In the genomic region with DNA sequence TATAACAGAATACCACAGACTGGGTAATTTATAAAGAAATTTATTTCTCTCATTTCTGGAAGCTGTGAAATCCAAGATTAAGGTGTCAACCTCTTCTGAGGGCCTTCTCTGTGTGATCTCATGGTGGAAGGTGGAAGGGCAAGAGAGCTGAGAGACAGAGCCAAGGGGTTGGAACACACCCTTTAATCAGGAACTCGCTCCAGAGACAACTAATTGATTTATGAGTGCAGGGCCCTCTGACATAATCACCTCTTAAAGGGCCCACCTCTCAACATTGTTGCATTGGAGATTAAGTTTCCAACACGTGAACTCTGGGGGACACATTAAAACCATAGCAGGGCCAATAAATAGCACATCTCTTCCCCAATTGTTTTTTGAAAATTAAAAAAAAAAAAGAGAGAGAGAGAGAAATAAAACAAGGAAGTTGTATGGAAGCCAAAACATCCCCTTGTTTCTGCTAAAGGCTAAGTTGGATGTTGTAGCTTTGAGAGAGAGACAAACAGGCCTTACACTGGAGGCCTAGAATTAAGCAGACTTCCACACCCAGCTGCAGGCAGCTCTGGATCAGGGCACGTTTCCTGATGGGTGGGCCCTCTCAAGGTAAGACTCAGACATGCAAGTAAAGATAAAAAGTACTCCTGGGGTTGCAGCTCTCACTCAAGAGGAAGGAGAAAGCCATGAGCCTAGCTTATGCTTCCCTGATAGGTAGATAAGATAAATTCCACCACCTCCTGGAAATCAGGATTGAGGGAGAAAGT, we compare ENCODE assay signal across 12 cellular contexts.
DNase-seq lines count a peak whose midpoint lies in the region; ATAC-seq lines count a peak whose summit lies in the region.
"Had no signal": no experiment of that assay in that cellular context is flagged by ENCODE, and none has a peak within 500 bp of the region (broad histone marks: within the 10 kb centered on the region; RNA-seq: fewer than 3 reads in every experiment).

No MANE protein-coding gene starts in this region.

- H3K27me3 Mint-ChIP-seq in stimulated activated memory B cell treated with anti-CD40 and anti-IgM and Interleukin-4, amounts not matched to agents 10 μg/mL and 1 μg/mL and 100 μg/mL, for 72 hours = no peaks in the 10 kb centered on the region

- in situ Hi-C loops in GM23248 (cut with MboI) = no loop called here

- H4K20me1 ChIP-seq in GM23248 (ENCODE audit: insufficient read depth) = no peaks in the 10 kb centered on the region

- no peak overlapping the region for H3K4me3 ChIP-seq in GM23248
- H3K4me3 ChIP-seq in MG63 = no peak overlapping the region
- H3K4me3 ChIP-seq: thoracic aorta had no signal

- H3K27ac ChIP-seq in GM23248 = peak overlapping the region; percentile 43
- H3K27ac ChIP-seq in epithelial cell of prostate = peak overlapping the region; percentile 55
- H3K27ac ChIP-seq: thoracic aorta had no signal

- no peaks in the 10 kb centered on the region for H3K27me3 ChIP-seq in GM23248 (replicated peaks; ENCODE audit: insufficient read depth)
- no peaks in the 10 kb centered on the region for H3K27me3 ChIP-seq in MG63

- H3K9me3 Mint-ChIP-seq in stimulated activated memory B cell treated with anti-CD40 and anti-IgM and Interleukin-4, amounts not matched to agents 10 μg/mL and 1 μg/mL and 100 μg/mL, for 72 hours = no peaks in the 10 kb centered on the region

- H3K27ac Mint-ChIP-seq in stimulated activated memory B cell treated with anti-CD40 and anti-IgM and Interleukin-4, amounts not matched to agents 10 μg/mL and 1 μg/mL and 100 μg/mL, for 72 hours = no peak overlapping the region

- ATAC-seq in GM21786 (IDR thresholded peaks at IDR 0.05; ENCODE audit: unreplicated experiment) (no peak), GM19395 (IDR thresholded peaks at IDR 0.05; ENCODE audit: unreplicated experiment) (no peak)
- ATAC-seq in stimulated activated memory B cell treated with anti-CD40 and anti-IgM and Interleukin-4, amounts not matched to agents 10 μg/mL and 1 μg/mL and 100 μg/mL, for 72 hours = no peak

- no peaks in the 10 kb centered on the region for H3K79me2 ChIP-seq in GM23248 (ENCODE audit: insufficient read depth)

- H3K4me3 Mint-ChIP-seq in stimulated activated memory B cell treated with anti-CD40 and anti-IgM and Interleukin-4, amounts not matched to agents 10 μg/mL and 1 μg/mL and 100 μg/mL, for 72 hours = no peak overlapping the region

- H3K9me2 ChIP-seq in GM23248 (ENCODE audit: insufficient read depth) = no peaks in the 10 kb centered on the region

- H3K36me3 ChIP-seq in GM23248 (ENCODE audit: low read depth) (no peaks in the 10 kb centered on the region), MG63 (no peaks in the 10 kb centered on the region)
- H3K36me3 ChIP-seq: thoracic aorta had no signal

- peaks cover 15% of the 10 kb centered on the region for H3F3A ChIP-seq in GM23248 (ENCODE audit: insufficient read depth)

- DNase-seq in GM23248 (no peak), LoVo (ENCODE audit: low spot score) (peak; percentile 52), epithelial cell of prostate (ENCODE audit: low read depth, low spot score) (no peak), mucosa of gallbladder (ENCODE audit: low spot score) (peak; percentile 60), MG63 (no peak)
- DNase-seq: amniotic stem cell, kidney glomerular epithelial cell, NCI-H2171 had no signal

- H3K4me1 ChIP-seq in GM23248 (ENCODE audit: insufficient read depth) = peaks cover 29% of the 10 kb centered on the region

- peak overlapping the region; percentile 53 for H2AFZ ChIP-seq in GM23248

- H3K9me3 ChIP-seq in GM23248 (ENCODE audit: low read depth) = no peaks in the 10 kb centered on the region
- H3K9me3 ChIP-seq in MG63 = no peaks in the 10 kb centered on the region
- H3K9me3 ChIP-seq: thoracic aorta had no signal

- no peaks in the 10 kb centered on the region for H3K36me3 Mint-ChIP-seq in stimulated activated memory B cell treated with anti-CD40 and anti-IgM and Interleukin-4, amounts not matched to agents 10 μg/mL and 1 μg/mL and 100 μg/mL, for 72 hours

- H3K4me2 ChIP-seq in GM23248 (ENCODE audit: unreplicated experiment) = peak overlapping the region; percentile 32

- no peaks in the 10 kb centered on the region for H3K4me1 Mint-ChIP-seq in stimulated activated memory B cell treated with anti-CD40 and anti-IgM and Interleukin-4, amounts not matched to agents 10 μg/mL and 1 μg/mL and 100 μg/mL, for 72 hours

- no peak overlapping the region; the same call in 1 of the 2 replicates for H3K9ac ChIP-seq in GM23248

- 48 to 51% methylated on average over 3 of the region's 3 CpGs for WGBS in GM23248 (ENCODE audit: low coverage in 1 of 2, low lambda C conversion rate in 2 of 2, missing lambda C conversion rate in 2 of 2), 2 experiments

Comparison
In these comparisons a context has a peak if more than half of its experiments do, and no peak if none do; other contexts are left out.
1. DNase-seq: peak in LoVo (single experiment) and mucosa of gallbladder (single experiment); none in GM23248 (single experiment), epithelial cell of prostate (single experiment) and MG63 (single experiment).